Comparison of ENCODE assay signal across 11 cellular contexts in the genomic region with DNA sequence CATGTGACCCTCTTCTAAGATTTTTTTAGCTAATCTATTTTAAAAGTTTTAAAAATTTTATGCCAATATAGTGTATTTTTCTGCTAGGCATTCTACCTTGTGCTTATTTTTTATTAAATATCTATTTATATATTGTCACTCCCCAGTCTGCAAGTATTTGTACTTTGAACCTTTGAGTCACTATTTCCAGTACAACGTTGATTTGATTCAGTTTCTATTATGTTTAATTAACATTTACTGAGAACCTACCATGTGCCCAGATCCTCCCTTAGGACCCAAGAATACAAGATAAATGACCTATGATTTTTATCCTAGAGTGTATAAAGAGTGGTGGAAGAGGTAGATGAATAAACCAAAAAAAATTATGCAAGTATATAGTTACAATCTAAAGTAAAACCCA.
"Had no signal": no experiment of that assay in that cellular context is flagged by ENCODE, and none has a peak within 500 bp of the region (broad histone marks: within the 10 kb centered on the region; RNA-seq: fewer than 3 reads in every experiment).

No MANE protein-coding gene starts in this region.

- H2AFZ ChIP-seq: GM23248, GM23338 had no signal

- H3K4me3 ChIP-seq: GM23248, GM23338, HAP-1 had no signal

- H3K9ac ChIP-seq: GM23248 had no signal

- H3K27ac ChIP-seq: GM23248 had no signal

- H3K4me2 ChIP-seq: GM23338 had no signal

- H3K9me3 ChIP-seq: HAP-1 had no signal

- ATAC-seq: GM23338, HCT116 had no signal

- FAIRE-seq: H1, H54 had no signal

- DNase-seq: GM23248, GOT3, H7, H9, HCEC 1CT, HFFc6 had no signal

- H3K36me3 ChIP-seq: HAP-1 had no signal

- H3K4me1 ChIP-seq: HAP-1 had no signal
